8 cellular contexts compared by ENCODE assay signal in the genomic region with DNA sequence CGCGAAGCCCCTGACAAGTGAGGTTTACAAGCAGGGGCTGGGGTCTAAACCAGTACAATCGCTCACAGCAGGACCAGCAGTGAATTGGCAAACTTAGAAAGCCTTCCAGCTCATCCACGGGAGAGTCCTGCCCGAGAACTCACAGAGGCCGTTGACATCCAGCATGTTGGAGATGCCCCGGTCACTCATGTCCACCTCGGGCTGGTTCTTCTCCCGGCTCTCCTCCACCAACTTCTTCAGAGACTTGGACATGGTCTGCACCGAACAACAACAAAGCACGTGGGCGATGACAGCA. TPM values are rescaled to one million over a fixed set of nuclear protein-coding genes. Genes with fewer than 3 reads are reported as not detected.
DNase-seq lines count a peak whose midpoint lies in the region; ATAC-seq, FAIRE-seq and TF ChIP-seq lines count a peak whose summit lies in the region.

No MANE protein-coding gene starts in this region.

- peak overlapping the region; percentile 77 for H3K4me3 ChIP-seq in lung
- H3K4me3 ChIP-seq in upper lobe of right lung, result peak overlapping the region; percentile 72

- BruUV-seq in MCF 10A (replicated peaks; lab: Mats Ljungman, UMichigan), result no TSS peak

- peaks cover 6% of the 10 kb centered on the region for H3K9me3 Mint-ChIP-seq in activated naive CD4-positive, alpha-beta T cell treated with anti-CD3 and anti-CD28 coated beads, Interleukin-2, amount 10 ng/mL, durations not matched to agents 7 days and 5 days
- H3K9me3 Mint-ChIP-seq in MCF 10A (ENCODE audit: unreplicated experiment), result peaks cover under 1% of the 10 kb centered on the region

- H3K27me3 Mint-ChIP-seq in activated naive CD4-positive, alpha-beta T cell treated with anti-CD3 and anti-CD28 coated beads, Interleukin-2, amount 10 ng/mL, durations not matched to agents 7 days and 5 days, result peaks cover 6% of the 10 kb centered on the region
- H3K27me3 Mint-ChIP-seq in MCF 10A (ENCODE audit: insufficient read depth, unreplicated experiment), result no peaks in the 10 kb centered on the region

- H3K4me3 Mint-ChIP-seq in activated naive CD4-positive, alpha-beta T cell treated with anti-CD3 and anti-CD28 coated beads, Interleukin-2, amount 10 ng/mL, durations not matched to agents 7 days and 5 days, result peak overlapping the region; percentile 87
- H3K4me3 Mint-ChIP-seq in MCF 10A (ENCODE audit: unreplicated experiment), result peak overlapping the region; percentile 94

- TF ChIP-seq POLR2A in GM12891 (IDR thresholded peaks at IDR 0.05; ENCODE audit: low read depth, low read length), result no peak

- intact Hi-C loops in MCF 10A (cut with micrococcal nuclease) (no loop called here), upper lobe of right lung (cut with DNase I) (no loop called here)

- POLR2A ChIA-PET in MCF 10A (lab: Yijun Ruan, JAX), result interaction anchor here (0.6 to 1.8 kb wide), 12 partner anchors 10 to 1935 kb away, joined by 3 to 17 read pairs (median 3); partner anchors contain the start of genes MINDY3, TRDMT1 and VIM

- no peak for DNase-seq in activated naive CD4-positive, alpha-beta T cell treated with anti-CD3 and anti-CD28 coated beads, Interleukin-2, amount 10 ng/mL, durations not matched to agents 7 days and 5 days
- no peak for DNase-seq in activated naive CD4-positive, alpha-beta T cell (lab: John Stamatoyannopoulos, UW)
- DNase-seq in MCF 10A (ENCODE audit: unreplicated experiment), result no peak
- DNase-seq in lung (ENCODE audit: low spot score), result no peak
- no peak for DNase-seq in upper lobe of right lung
- DNase-seq in GM12891 (ENCODE audit: insufficient read length, low spot score), result no peak
- DNase-seq in germinal center (ENCODE audit: low spot score), result no peak

- no peaks in the 10 kb centered on the region for H3K27me3 ChIP-seq in lung (ENCODE audit: control insufficient read depth, insufficient read depth)
- no peaks in the 10 kb centered on the region for H3K27me3 ChIP-seq in upper lobe of right lung

- peak overlapping the region; percentile 96 for H3K27ac Mint-ChIP-seq in activated naive CD4-positive, alpha-beta T cell treated with anti-CD3 and anti-CD28 coated beads, Interleukin-2, amount 10 ng/mL, durations not matched to agents 7 days and 5 days
- H3K27ac Mint-ChIP-seq in MCF 10A (ENCODE audit: low read depth, unreplicated experiment), result peak overlapping the region; percentile 74

- ATAC-seq in lung (ENCODE audit: insufficient read depth, low FRiP score) (no peak), upper lobe of right lung (no peak), GM21390 (IDR thresholded peaks at IDR 0.05; ENCODE audit: unreplicated experiment) (no peak)

- CTCF ChIA-PET in activated naive CD4-positive, alpha-beta T cell treated with anti-CD3 and anti-CD28 coated beads, Interleukin-2, amount 10 ng/mL, durations not matched to agents 7 days and 5 days (lab: Charles Lee), result no interaction called here
- CTCF ChIA-PET in MCF 10A (lab: Yijun Ruan, JAX), result interaction anchor here (1.1 to 2.1 kb wide), 2 partner anchors 11 to 40 kb away, joined by 4 to 12 read pairs; no protein-coding TSS in a partner anchor

- 7 to 9% methylated on average over 12 of the region's 12 CpGs for WGBS in lung, 2 donors

- H3K4me1 Mint-ChIP-seq in activated naive CD4-positive, alpha-beta T cell treated with anti-CD3 and anti-CD28 coated beads, Interleukin-2, amount 10 ng/mL, durations not matched to agents 7 days and 5 days, result peaks cover 52% of the 10 kb centered on the region
- H3K4me1 Mint-ChIP-seq in MCF 10A (ENCODE audit: insufficient read depth, unreplicated experiment), result peaks cover 17% of the 10 kb centered on the region

- H3K4me1 ChIP-seq in lung (ENCODE audit: control insufficient read depth in 2 of 2, insufficient read depth in 2 of 2, low read length in 2 of 2) (peaks cover 12% of the 10 kb centered on the region in 2 donors), upper lobe of right lung (peaks cover 21% of the 10 kb centered on the region)

- H3K9me3 ChIP-seq in lung (ENCODE audit: control insufficient read depth in 2 of 2, insufficient read depth in 1 of 2, low read length in 1 of 2), result peaks cover 0 to under 1% of the 10 kb centered on the region in 2 donors
- H3K9me3 ChIP-seq in upper lobe of right lung, result no peaks in the 10 kb centered on the region

- H3K27ac ChIP-seq in lung (ENCODE audit: low read depth in 1 of 2, low read length in 1 of 2), result peak overlapping the region; percentile 65 to 90
- peak overlapping the region; percentile 72 for H3K27ac ChIP-seq in upper lobe of right lung

- no peak for FAIRE-seq in GM12891 (lab: Jason Lieb, UNC)

- TF ChIP-seq CTCF in MCF 10A (IDR thresholded peaks at IDR 0.05; ENCODE audit: unreplicated experiment) (no peak), lung (IDR thresholded peaks at IDR 0.05; ENCODE audit: control extremely low read depth, extremely low read depth) (no peak), upper lobe of right lung (IDR thresholded peaks at IDR 0.05) (no peak)

- H3K36me3 Mint-ChIP-seq in activated naive CD4-positive, alpha-beta T cell treated with anti-CD3 and anti-CD28 coated beads, Interleukin-2, amount 10 ng/mL, durations not matched to agents 7 days and 5 days, result peaks cover 21% of the 10 kb centered on the region
- H3K36me3 Mint-ChIP-seq in MCF 10A (ENCODE audit: insufficient read depth, unreplicated experiment), result peaks cover 14% of the 10 kb centered on the region

- no peaks in the 10 kb centered on the region for H3K36me3 ChIP-seq in lung (ENCODE audit: control insufficient read depth in 2 of 2, insufficient read depth in 2 of 2, low read length in 2 of 2)
- no peaks in the 10 kb centered on the region for H3K36me3 ChIP-seq in upper lobe of right lung

TF ChIP-seq in GM12891, 5 proteins besides CTCF, POLR2A, EP300 and RAD21:
- TF ChIP-seq TAF1 (IDR thresholded peaks at IDR 0.05; ENCODE audit: low read depth, low read length) (no peak), POLR2AphosphoS5 (IDR thresholded peaks at IDR 0.05; ENCODE audit: low read depth, low read length) (no peak), POU2F2 (IDR thresholded peaks at IDR 0.05; ENCODE audit: low read depth, low read length) (no peak), PAX5 (IDR thresholded peaks at IDR 0.05; ENCODE audit: insufficient read depth, low read length, severe bottlenecking) (no peak), SPI1 (IDR thresholded peaks at IDR 0.05; ENCODE audit: low read depth, low read length) (no peak)
TF ChIP-seq in GM12891: peak in this region for 0.

RNA-seq across cellular contexts. Expression of gene RSU1, which starts 0.4 kb away (rescaled TPM):
- total RNA-seq in MCF 10A (2022) (50.5 and 54.4 TPM in 2 replicates), lung (10 to 100 TPM; 54.1 to 81.5 TPM), upper lobe of right lung (77.8 TPM)
- 10 to 100 TPM; 36.0 to 61.8 TPM for polyA plus RNA-seq in lung
- polyA plus RNA-seq in GM12891 (2012; ENCODE audit: low read depth, missing spikeins), result 29.0 TPM
